In the genomic region with DNA sequence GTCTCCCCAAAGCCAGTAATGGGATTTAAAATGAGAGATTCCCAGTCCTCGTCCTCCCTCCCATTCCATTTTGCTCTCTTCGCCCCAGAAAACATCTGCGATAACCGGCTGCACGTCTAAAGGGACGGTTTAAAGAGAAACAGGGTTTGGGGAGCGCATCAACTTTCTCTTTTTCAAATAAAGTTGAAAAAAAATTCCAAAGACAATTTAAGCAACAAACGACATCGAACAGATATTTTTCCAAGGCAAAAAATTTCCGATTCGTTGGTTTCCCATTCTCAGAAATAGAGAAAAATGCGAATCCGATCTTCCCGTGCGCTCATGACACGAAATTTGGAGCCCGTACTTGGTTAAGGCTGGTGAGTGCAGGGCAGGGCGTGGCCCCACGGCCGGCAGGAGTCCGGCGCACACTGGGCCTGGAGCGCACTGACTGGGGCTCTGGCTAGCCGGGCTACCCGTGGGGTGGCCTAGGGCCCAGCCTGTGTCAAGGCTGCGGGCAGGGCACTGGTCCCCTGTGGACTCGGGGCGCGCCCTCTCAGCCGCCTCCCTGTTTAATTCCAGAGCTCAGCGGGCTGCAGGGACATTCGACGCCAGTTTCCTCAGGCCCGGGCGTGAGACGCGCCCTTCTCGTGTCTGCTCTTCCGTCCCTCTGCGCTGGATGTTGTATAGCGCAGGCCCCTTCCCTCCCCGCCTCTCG, we compare ENCODE assay signal across 1 cellular context.
TF ChIP-seq lines count a peak whose summit lies in the region.

No MANE protein-coding gene starts in this region.

TF ChIP-seq in GM12878, 131 proteins besides CTCF, POLR2A, EP300 and RAD21 (continued from another document):
- TF ChIP-seq, protein P1, sequence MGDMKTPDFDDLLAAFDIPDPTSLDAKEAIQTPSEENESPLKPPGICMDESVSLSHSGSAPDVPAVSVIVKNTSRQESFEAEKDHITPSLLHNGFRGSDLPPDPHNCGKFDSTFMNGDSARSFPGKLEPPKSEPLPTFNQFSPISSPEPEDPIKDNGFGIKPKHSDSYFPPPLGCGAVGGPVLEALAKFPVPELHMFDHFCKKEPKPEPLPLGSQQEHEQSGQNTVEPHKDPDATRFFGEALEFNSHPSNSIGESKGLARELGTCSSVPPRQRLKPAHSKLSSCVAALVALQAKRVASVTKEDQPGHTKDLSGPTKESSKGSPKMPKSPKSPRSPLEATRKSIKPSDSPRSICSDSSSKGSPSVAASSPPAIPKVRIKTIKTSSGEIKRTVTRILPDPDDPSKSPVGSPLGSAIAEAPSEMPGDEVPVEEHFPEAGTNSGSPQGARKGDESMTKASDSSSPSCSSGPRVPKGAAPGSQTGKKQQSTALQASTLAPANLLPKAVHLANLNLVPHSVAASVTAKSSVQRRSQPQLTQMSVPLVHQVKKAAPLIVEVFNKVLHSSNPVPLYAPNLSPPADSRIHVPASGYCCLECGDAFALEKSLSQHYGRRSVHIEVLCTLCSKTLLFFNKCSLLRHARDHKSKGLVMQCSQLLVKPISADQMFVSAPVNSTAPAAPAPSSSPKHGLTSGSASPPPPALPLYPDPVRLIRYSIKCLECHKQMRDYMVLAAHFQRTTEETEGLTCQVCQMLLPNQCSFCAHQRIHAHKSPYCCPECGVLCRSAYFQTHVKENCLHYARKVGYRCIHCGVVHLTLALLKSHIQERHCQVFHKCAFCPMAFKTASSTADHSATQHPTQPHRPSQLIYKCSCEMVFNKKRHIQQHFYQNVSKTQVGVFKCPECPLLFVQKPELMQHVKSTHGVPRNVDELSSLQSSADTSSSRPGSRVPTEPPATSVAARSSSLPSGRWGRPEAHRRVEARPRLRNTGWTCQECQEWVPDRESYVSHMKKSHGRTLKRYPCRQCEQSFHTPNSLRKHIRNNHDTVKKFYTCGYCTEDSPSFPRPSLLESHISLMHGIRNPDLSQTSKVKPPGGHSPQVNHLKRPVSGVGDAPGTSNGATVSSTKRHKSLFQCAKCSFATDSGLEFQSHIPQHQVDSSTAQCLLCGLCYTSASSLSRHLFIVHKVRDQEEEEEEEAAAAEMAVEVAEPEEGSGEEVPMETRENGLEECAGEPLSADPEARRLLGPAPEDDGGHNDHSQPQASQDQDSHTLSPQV (IDR thresholded peaks at IDR 0.05): no peak
- TF ChIP-seq MTA2 (IDR thresholded peaks at IDR 0.05; ENCODE audit: low read depth): no peak
- no peak for TF ChIP-seq MXI1 (IDR thresholded peaks at IDR 0.05; ENCODE audit: low read depth, low read length)
- no peak for TF ChIP-seq ATF2 (IDR thresholded peaks at IDR 0.05; ENCODE audit: low read length)
- TF ChIP-seq CHD2 (IDR thresholded peaks at IDR 0.05; ENCODE audit: borderline replicate concordance, low read depth, low read length): no peak
- no peak for TF ChIP-seq SMAD1 (IDR thresholded peaks at IDR 0.05; ENCODE audit: low read depth, partially characterized antibody)
